Comparison of ENCODE assay signal across 1 cellular context in genomic region chr2:43224131-43224570, GRCh38.
TF ChIP-seq lines count a peak whose summit lies in the region.

No MANE protein-coding gene starts in this region.

TF ChIP-seq in HepG2, 621 proteins besides CTCF, POLR2A, EP300 and RAD21 (continued from another document and continues in another):
- TF ChIP-seq, protein P1, sequence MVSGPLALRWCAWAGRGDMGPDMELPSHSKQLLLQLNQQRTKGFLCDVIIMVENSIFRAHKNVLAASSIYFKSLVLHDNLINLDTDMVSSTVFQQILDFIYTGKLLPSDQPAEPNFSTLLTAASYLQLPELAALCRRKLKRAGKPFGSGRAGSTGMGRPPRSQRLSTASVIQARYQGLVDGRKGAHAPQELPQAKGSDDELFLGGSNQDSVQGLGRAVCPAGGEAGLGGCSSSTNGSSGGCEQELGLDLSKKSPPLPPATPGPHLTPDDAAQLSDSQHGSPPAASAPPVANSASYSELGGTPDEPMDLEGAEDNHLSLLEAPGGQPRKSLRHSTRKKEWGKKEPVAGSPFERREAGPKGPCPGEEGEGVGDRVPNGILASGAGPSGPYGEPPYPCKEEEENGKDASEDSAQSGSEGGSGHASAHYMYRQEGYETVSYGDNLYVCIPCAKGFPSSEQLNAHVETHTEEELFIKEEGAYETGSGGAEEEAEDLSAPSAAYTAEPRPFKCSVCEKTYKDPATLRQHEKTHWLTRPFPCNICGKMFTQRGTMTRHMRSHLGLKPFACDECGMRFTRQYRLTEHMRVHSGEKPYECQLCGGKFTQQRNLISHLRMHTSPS (CRISPR knock-in tag; IDR thresholded peaks at IDR 0.05; ENCODE audit: low read depth) = no peak
- TF ChIP-seq ARNT (IDR thresholded peaks at IDR 0.05) (no peak), ZNF446 (CRISPR knock-in tag; IDR thresholded peaks at IDR 0.05) (no peak), THAP8 (CRISPR knock-in tag; IDR thresholded peaks at IDR 0.05; ENCODE audit: borderline replicate concordance) (no peak), ELF4 (CRISPR knock-in tag; IDR thresholded peaks at IDR 0.05; ENCODE audit: borderline replicate concordance) (no peak), CAMTA2 (CRISPR knock-in tag; IDR thresholded peaks at IDR 0.05; ENCODE audit: borderline replicate concordance) (0 out of 2 replicates have a peak, but pooled peaks have one; percentile 42), ZNF691 (CRISPR knock-in tag; IDR thresholded peaks at IDR 0.05; ENCODE audit: borderline replicate concordance, low read depth) (peak; percentile 91), ZSCAN29 (CRISPR knock-in tag; conservative IDR thresholded peaks at IDR 0.05) (no peak; the same call in 1 of the 2 replicates), KDM3A (CRISPR knock-in tag; IDR thresholded peaks at IDR 0.05; ENCODE audit: low read depth) (peak; percentile 92), ZSCAN20 (CRISPR knock-in tag; IDR thresholded peaks at IDR 0.05; ENCODE audit: borderline replicate concordance) (no peak), PCBP1 (IDR thresholded peaks at IDR 0.05; ENCODE audit: borderline replicate concordance, low read depth, low read length) (peak; percentile 79), HNRNPL (IDR thresholded peaks at IDR 0.05; ENCODE audit: low read depth, low read length) (peak; percentile 90), ZBTB44 (CRISPR knock-in tag; IDR thresholded peaks at IDR 0.05) (no peak), SRF (IDR thresholded peaks at IDR 0.05; ENCODE audit: low read depth, low read length) (no peak), ZNF562 (CRISPR knock-in tag; IDR thresholded peaks at IDR 0.05; ENCODE audit: borderline replicate concordance) (no peak), HNF4G (IDR thresholded peaks at IDR 0.05; ENCODE audit: borderline replicate concordance, low read depth, low read length) (no peak), HNF4G (CRISPR knock-in tag; IDR thresholded peaks at IDR 0.05; ENCODE audit: borderline replicate concordance, low read depth) (0 out of 2 replicates have a peak, but pooled peaks have one; percentile 25), PHF20 (CRISPR knock-in tag; IDR thresholded peaks at IDR 0.05) (no peak), FOSL1 (CRISPR knock-in tag; IDR thresholded peaks at IDR 0.05; ENCODE audit: borderline replicate concordance) (no peak), HCFC1 (IDR thresholded peaks at IDR 0.05; ENCODE audit: low read depth, low read length) (no peak), EZH2 (conservative IDR thresholded peaks at IDR 0.05; ENCODE audit: low read depth, low read length) (no peak), RFXANK (CRISPR knock-in tag; IDR thresholded peaks at IDR 0.05) (no peak), ZBTB20 (CRISPR knock-in tag; IDR thresholded peaks at IDR 0.05; ENCODE audit: borderline replicate concordance, low read depth) (peak; percentile 29; the same call in 1 of the 2 replicates), KIAA2018 (CRISPR knock-in tag; IDR thresholded peaks at IDR 0.05; ENCODE audit: borderline replicate concordance) (no peak), FLYWCH1 (CRISPR knock-in tag; IDR thresholded peaks at IDR 0.05) (no peak), SMAD3 (CRISPR knock-in tag; IDR thresholded peaks at IDR 0.05) (no peak)
- TF ChIP-seq, protein P2, sequence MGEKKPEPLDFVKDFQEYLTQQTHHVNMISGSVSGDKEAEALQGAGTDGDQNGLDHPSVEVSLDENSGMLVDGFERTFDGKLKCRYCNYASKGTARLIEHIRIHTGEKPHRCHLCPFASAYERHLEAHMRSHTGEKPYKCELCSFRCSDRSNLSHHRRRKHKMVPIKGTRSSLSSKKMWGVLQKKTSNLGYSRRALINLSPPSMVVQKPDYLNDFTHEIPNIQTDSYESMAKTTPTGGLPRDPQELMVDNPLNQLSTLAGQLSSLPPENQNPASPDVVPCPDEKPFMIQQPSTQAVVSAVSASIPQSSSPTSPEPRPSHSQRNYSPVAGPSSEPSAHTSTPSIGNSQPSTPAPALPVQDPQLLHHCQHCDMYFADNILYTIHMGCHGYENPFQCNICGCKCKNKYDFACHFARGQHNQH (CRISPR knock-in tag; IDR thresholded peaks at IDR 0.05) = peak; percentile 34; the same call in 1 of the 2 replicates
- TF ChIP-seq, protein P3, sequence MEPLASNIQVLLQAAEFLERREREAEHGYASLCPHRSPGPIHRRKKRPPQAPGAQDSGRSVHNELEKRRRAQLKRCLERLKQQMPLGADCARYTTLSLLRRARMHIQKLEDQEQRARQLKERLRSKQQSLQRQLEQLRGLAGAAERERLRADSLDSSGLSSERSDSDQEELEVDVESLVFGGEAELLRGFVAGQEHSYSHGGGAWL (CRISPR knock-in tag; IDR thresholded peaks at IDR 0.05) = no peak
- TF ChIP-seq, protein P4, sequence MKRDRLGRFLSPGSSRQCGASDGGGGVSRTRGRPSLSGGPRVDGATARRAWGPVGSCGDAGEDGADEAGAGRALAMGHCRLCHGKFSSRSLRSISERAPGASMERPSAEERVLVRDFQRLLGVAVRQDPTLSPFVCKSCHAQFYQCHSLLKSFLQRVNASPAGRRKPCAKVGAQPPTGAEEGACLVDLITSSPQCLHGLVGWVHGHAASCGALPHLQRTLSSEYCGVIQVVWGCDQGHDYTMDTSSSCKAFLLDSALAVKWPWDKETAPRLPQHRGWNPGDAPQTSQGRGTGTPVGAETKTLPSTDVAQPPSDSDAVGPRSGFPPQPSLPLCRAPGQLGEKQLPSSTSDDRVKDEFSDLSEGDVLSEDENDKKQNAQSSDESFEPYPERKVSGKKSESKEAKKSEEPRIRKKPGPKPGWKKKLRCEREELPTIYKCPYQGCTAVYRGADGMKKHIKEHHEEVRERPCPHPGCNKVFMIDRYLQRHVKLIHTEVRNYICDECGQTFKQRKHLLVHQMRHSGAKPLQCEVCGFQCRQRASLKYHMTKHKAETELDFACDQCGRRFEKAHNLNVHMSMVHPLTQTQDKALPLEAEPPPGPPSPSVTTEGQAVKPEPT (CRISPR knock-in tag; IDR thresholded peaks at IDR 0.05; ENCODE audit: low read depth) = 0 out of 2 replicates have a peak, but pooled peaks have one; percentile 56
- TF ChIP-seq, protein P5, sequence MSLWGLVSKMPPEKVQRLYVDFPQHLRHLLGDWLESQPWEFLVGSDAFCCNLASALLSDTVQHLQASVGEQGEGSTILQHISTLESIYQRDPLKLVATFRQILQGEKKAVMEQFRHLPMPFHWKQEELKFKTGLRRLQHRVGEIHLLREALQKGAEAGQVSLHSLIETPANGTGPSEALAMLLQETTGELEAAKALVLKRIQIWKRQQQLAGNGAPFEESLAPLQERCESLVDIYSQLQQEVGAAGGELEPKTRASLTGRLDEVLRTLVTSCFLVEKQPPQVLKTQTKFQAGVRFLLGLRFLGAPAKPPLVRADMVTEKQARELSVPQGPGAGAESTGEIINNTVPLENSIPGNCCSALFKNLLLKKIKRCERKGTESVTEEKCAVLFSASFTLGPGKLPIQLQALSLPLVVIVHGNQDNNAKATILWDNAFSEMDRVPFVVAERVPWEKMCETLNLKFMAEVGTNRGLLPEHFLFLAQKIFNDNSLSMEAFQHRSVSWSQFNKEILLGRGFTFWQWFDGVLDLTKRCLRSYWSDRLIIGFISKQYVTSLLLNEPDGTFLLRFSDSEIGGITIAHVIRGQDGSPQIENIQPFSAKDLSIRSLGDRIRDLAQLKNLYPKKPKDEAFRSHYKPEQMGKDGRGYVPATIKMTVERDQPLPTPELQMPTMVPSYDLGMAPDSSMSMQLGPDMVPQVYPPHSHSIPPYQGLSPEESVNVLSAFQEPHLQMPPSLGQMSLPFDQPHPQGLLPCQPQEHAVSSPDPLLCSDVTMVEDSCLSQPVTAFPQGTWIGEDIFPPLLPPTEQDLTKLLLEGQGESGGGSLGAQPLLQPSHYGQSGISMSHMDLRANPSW (CRISPR knock-in tag; IDR thresholded peaks at IDR 0.05; ENCODE audit: borderline replicate concordance) = no peak
- TF ChIP-seq, protein P6, sequence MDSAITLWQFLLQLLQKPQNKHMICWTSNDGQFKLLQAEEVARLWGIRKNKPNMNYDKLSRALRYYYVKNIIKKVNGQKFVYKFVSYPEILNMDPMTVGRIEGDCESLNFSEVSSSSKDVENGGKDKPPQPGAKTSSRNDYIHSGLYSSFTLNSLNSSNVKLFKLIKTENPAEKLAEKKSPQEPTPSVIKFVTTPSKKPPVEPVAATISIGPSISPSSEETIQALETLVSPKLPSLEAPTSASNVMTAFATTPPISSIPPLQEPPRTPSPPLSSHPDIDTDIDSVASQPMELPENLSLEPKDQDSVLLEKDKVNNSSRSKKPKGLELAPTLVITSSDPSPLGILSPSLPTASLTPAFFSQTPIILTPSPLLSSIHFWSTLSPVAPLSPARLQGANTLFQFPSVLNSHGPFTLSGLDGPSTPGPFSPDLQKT (CRISPR knock-in tag; IDR thresholded peaks at IDR 0.05; ENCODE audit: borderline replicate concordance) = no peak
